Comparison of ENCODE assay signal across 14 cellular contexts in genomic region chr6:99013145-99013544, GRCh38.
DNase-seq lines count a peak whose midpoint lies in the region; ATAC-seq, FAIRE-seq and TF ChIP-seq lines count a peak whose summit lies in the region.
"Had no signal": no experiment of that assay in that cellular context is flagged by ENCODE, and none has a peak within 500 bp of the region (broad histone marks: within the 10 kb centered on the region; RNA-seq: fewer than 3 reads in every experiment).

No MANE protein-coding gene starts in this region.

- H3K27me3 ChIP-seq in foreskin keratinocyte (no peaks in the 10 kb centered on the region), thyroid gland (no peaks in the 10 kb centered on the region)
- H3K27me3 ChIP-seq: tibial nerve had no signal

- DNase-seq in AG04449 (ENCODE audit: low read depth, low spot score) (peak; percentile 90), HTR-8/SVneo (ENCODE audit: insufficient read length, low spot score) (peak; percentile 19), UCSD-AML1 (lab: John Stamatoyannopoulos, UW; ENCODE audit: unreplicated experiment) (peak; percentile 20), foreskin keratinocyte (peak; percentile 35 to 64), thyroid gland (no peak)
- DNase-seq in central memory CD4-positive, alpha-beta T cell = no peak
- DNase-seq: activated CD8-positive, alpha-beta T cell treated with anti-CD3 and anti-CD28 coated beads for 36 hours; activated naive CD8-positive, alpha-beta T cell treated with anti-CD3 and anti-CD28 coated beads, Interleukin-2, amount 10 ng/mL, durations not matched to agents 7 days and 5 days; CD4-positive, CD25-positive, alpha-beta regulatory T cell had no signal

- ATAC-seq in foreskin keratinocyte = peak; percentile 78
- ATAC-seq in GM21528 (IDR thresholded peaks at IDR 0.05; ENCODE audit: low FRiP score, unreplicated experiment) = no peak
- ATAC-seq in HG03520 (IDR thresholded peaks at IDR 0.05; ENCODE audit: unreplicated experiment) = no peak
- ATAC-seq: activated CD8-positive, alpha-beta T cell treated with anti-CD3 and anti-CD28 coated beads for 36 hours; Right ventricle myocardium inferior had no signal

- no peak for TF ChIP-seq POLR2A in thyroid gland (IDR thresholded peaks at IDR 0.05)

- WGBS in thyroid gland, 2 donors = 70 to 72% methylated on average over 2 of the region's 2 CpGs

- CTCF ChIA-PET in AG04449 (lab: Yijun Ruan, JAX) = interaction anchor here (1.2 to 1.6 kb wide), 2 partner anchors 106 to 168 kb away, joined by 4 read pairs; no protein-coding TSS in a partner anchor

- H3K27ac ChIP-seq in foreskin keratinocyte (no peak overlapping the region), thyroid gland (no peak overlapping the region)
- H3K27ac ChIP-seq: HL-60, tibial nerve had no signal

- FAIRE-seq in HTR-8/SVneo (lab: Jason Lieb, UNC) = no peak

- H3K4me1 ChIP-seq in foreskin keratinocyte (no peaks in the 10 kb centered on the region), thyroid gland (no peaks in the 10 kb centered on the region)
- H3K4me1 ChIP-seq: tibial nerve had no signal

- intact Hi-C loops in thyroid gland (cut with DNase I) = no loop called here

- no peak overlapping the region for H3K4me3 ChIP-seq in AG04449 (ENCODE audit: low read depth, low read length)
- no peak overlapping the region for H3K4me3 ChIP-seq in thyroid gland (replicated peaks in 1 of 3)
- H3K4me3 ChIP-seq: tibial nerve had no signal

- TF ChIP-seq CTCF in AG04449 (IDR thresholded peaks at IDR 0.05; ENCODE audit: insufficient read depth, low read length, missing control alignments) (no peak), foreskin keratinocyte (conservative IDR thresholded peaks at IDR 0.05) (no peak), thyroid gland (IDR thresholded peaks at IDR 0.05) (no peak)

- no peaks in the 10 kb centered on the region for H3K9me3 ChIP-seq in thyroid gland
- H3K9me3 ChIP-seq: tibial nerve had no signal

- H3K36me3 ChIP-seq in thyroid gland = no peaks in the 10 kb centered on the region
- H3K36me3 ChIP-seq: tibial nerve had no signal

- POLR2A ChIA-PET in AG04449 (lab: Yijun Ruan, JAX) = interaction anchor here (0.9 kb wide), 1 partner anchor 66 kb away, joined by 3 read pairs; the partner anchor contains the start of gene FBXL4

Comparison
In these comparisons a context has a peak if more than half of its experiments do, and no peak if none do; other contexts are left out.
1. DNase-seq: peak in AG04449 (single experiment), HTR-8/SVneo (single experiment), UCSD-AML1 (single experiment) and foreskin keratinocyte (2 of 2); none in thyroid gland (0 of 2) and central memory CD4-positive, alpha-beta T cell (single experiment).